In the genomic region with DNA sequence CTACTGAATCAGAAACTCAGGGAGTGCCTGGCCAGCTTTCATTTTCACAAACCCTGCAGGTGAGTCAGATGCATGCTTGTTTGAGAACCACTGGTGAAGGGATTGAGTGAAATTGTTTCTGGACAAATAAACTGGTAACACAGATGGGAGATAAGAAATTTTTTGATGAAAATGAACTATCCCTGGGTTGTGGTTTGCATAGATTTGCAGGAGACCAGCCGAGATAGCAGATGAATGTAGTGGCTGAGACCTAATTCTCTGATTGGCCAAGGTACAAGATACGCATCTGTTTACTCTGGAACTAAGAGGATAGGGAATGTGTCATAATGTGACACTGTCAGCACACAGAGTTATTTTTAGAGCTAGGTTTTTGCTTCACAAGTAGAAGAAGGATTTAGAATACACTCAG, we compare ENCODE assay signal across 10 cellular contexts.
A peak's percentile ranks its signal among the peaks of the same experiment; 100 is the strongest.
DNase-seq lines count a peak whose midpoint lies in the region; ATAC-seq and TF ChIP-seq lines count a peak whose summit lies in the region.
"Had no signal": no experiment of that assay in that cellular context is flagged by ENCODE, and none has a peak within 500 bp of the region (broad histone marks: within the 10 kb centered on the region; RNA-seq: fewer than 3 reads in every experiment).

No MANE protein-coding gene starts in this region.

- H3K9me2 ChIP-seq in PC-9 (ENCODE audit: insufficient read depth): no peaks in the 10 kb centered on the region

- CTCF ChIA-PET in PC-9 (lab: Charles Lee): no interaction called here

- H3K79me2 ChIP-seq in PC-9 (ENCODE audit: low read depth): no peaks in the 10 kb centered on the region

- DNase-seq in ACHN (peak; percentile 17), PC-9 (peak; percentile 50 to 92), Right ventricle myocardium superior (no peak), vagina (ENCODE audit: extremely low spot score in 2 of 2) (no peak), esophagus muscularis mucosa (ENCODE audit: extremely low spot score) (no peak), NCI-H2227 (lab: John Stamatoyannopoulos, UW; ENCODE audit: unreplicated experiment) (no peak)
- DNase-seq in activated T-cell treated with anti-CD3 and anti-CD28 coated beads, Interleukin-2, amount 50 U/mL, for 48 hours: no peak
- DNase-seq: central memory CD4-positive, alpha-beta T cell; naive thymus-derived CD8-positive, alpha-beta T cell had no signal

- WGBS in esophagus muscularis mucosa: 27% methylated on average over 2 of the region's 2 CpGs

- peak overlapping the region; percentile 76 for H3K4me2 ChIP-seq in PC-9

- TF ChIP-seq EP300 in esophagus muscularis mucosa (IDR thresholded peaks at IDR 0.05): no peak

- H3K27ac ChIP-seq in PC-9: peak overlapping the region; percentile 82
- no peak overlapping the region for H3K27ac ChIP-seq in vagina
- H3K27ac ChIP-seq in esophagus muscularis mucosa (replicated peaks in 1 of 4): no peak overlapping the region

- in situ Hi-C loops in ACHN (cut with HindIII; ENCODE audit: low pct_ligation_motif_present, low pct_unique_long_range_greater_than_20kb, low sequenced_read_pairs): no loop called here

- peaks cover 22% of the 10 kb centered on the region for H3F3A ChIP-seq in PC-9 (ENCODE audit: insufficient read depth, low read depth)

- H3K27me3 ChIP-seq in PC-9 (ENCODE audit: insufficient read depth, low read depth) (no peaks in the 10 kb centered on the region), vagina (no peaks in the 10 kb centered on the region), esophagus muscularis mucosa (no peaks in the 10 kb centered on the region)

- intact Hi-C loops in PC-9 (cut with micrococcal nuclease; ENCODE audit: unreplicated experiment) (loop anchor here (1.0 to 5.0 kb wide), 3 partner anchors 12 to 661 kb away; no protein-coding TSS in a partner anchor), Right ventricle myocardium superior (cut with DNase I) (no loop called here), vagina (cut with DNase I) (no loop called here), esophagus muscularis mucosa (cut with DNase I) (no loop called here)

- H3K36me3 ChIP-seq in PC-9 (ENCODE audit: low read depth) (no peaks in the 10 kb centered on the region), vagina (no peaks in the 10 kb centered on the region), esophagus muscularis mucosa (no peaks in the 10 kb centered on the region)

- no peaks in the 10 kb centered on the region for H4K20me1 ChIP-seq in PC-9 (ENCODE audit: insufficient read depth)

- POLR2A ChIA-PET in PC-9 (lab: Charles Lee; ENCODE audit: unreplicated experiment): interaction anchor here (0.6 to 1.0 kb wide), 5 partner anchors 22 to 684 kb away, joined by 3 to 11 read pairs (median 7); a partner anchor contains a TSS

- H3K9me3 ChIP-seq in PC-9 (ENCODE audit: insufficient read depth, low read depth) (no peaks in the 10 kb centered on the region), vagina (no peaks in the 10 kb centered on the region), esophagus muscularis mucosa (no peaks in the 10 kb centered on the region)

- H2AFZ ChIP-seq in PC-9: no peak overlapping the region

- ATAC-seq in GM21737 (IDR thresholded peaks at IDR 0.05; ENCODE audit: unreplicated experiment) (peak; percentile 62), Right ventricle myocardium superior (ENCODE audit: poor library complexity) (peak; percentile 82)
- ATAC-seq: naive thymus-derived CD8-positive, alpha-beta T cell had no signal

- TF ChIP-seq POLR2A in vagina (IDR thresholded peaks at IDR 0.05): no peak
- TF ChIP-seq POLR2A in esophagus muscularis mucosa (IDR thresholded peaks at IDR 0.05; ENCODE audit: low read depth): no peak

- TF ChIP-seq CTCF in PC-9 (conservative IDR thresholded peaks at IDR 0.05) (no peak), vagina (IDR thresholded peaks at IDR 0.05) (no peak), esophagus muscularis mucosa (IDR thresholded peaks at IDR 0.05) (no peak)

- H3K4me1 ChIP-seq in PC-9 (replicated peaks; ENCODE audit: insufficient read depth) (peaks cover 24% of the 10 kb centered on the region), vagina (no peaks in the 10 kb centered on the region), esophagus muscularis mucosa (peaks cover 5 to 10% (median 10%) of the 10 kb centered on the region in 4 donors)

- H3K4me3 ChIP-seq in PC-9 (peak overlapping the region; percentile 23; the same call in 1 of the 2 replicates), vagina (no peak overlapping the region), esophagus muscularis mucosa (no peak overlapping the region)

- BruUV-seq in PC-9 (replicated peaks; lab: Mats Ljungman, UMichigan): no TSS peak

Comparison
In these comparisons a context has a peak if more than half of its experiments do, and no peak if none do; other contexts are left out.
1. DNase-seq: peak in ACHN (single experiment) and PC-9 (2 of 2); none in Right ventricle myocardium superior (single experiment), vagina (0 of 2), esophagus muscularis mucosa (single experiment), NCI-H2227 (single experiment) and activated T-cell treated with anti-CD3 and anti-CD28 coated beads, Interleukin-2, amount 50 U/mL, for 48 hours (0 of 2).